ENCODE assay signal across 22 cellular contexts in the genomic region with DNA sequence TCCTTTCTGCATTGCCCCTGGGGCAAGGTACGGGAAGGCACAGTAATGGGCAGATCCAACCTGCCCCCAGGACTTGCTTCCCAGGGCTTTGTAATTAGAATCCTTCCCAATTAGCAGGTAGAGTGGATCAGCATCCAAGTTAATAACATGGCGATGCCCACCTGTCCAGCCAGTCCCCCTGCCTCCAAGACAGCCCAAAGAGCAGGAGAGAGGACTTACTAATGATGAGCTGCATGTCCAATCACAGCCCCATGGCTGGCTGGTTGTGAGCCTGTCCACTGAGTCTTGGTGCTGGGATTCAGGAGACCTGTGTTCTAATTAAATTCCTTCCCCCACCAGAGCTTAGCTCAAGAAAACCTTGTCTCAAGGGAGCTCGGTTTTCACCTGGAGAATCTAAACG. TPM values are rescaled to one million over a fixed set of nuclear protein-coding genes. Genes with fewer than 3 reads are reported as not detected.
DNase-seq lines count a peak whose midpoint lies in the region; ATAC-seq and TF ChIP-seq lines count a peak whose summit lies in the region.
"Had no signal": no experiment of that assay in that cellular context is flagged by ENCODE, and none has a peak within 500 bp of the region (broad histone marks: within the 10 kb centered on the region; RNA-seq: fewer than 3 reads in every experiment).

No MANE protein-coding gene starts in this region.

- no peak overlapping the region for H3K4me3 ChIP-seq in osteoblast (ENCODE audit: insufficient read depth, low read length)
- H3K4me3 ChIP-seq: A549; BLaER1 treated with 17β-estradiol and CSF1 and Interleukin-3, amounts not matched to agents 10 nM and 100 nM had no signal

- TF ChIP-seq CTCF in osteoblast (IDR thresholded peaks at IDR 0.05; ENCODE audit: extremely low read depth, low read depth, low read length), result no peak
- no peak for TF ChIP-seq CTCF in Calu3 (IDR thresholded peaks at IDR 0.05; ENCODE audit: unreplicated experiment)

- H3K27me3 ChIP-seq in osteoblast (ENCODE audit: insufficient read depth, low read length), result peaks cover 19% of the 10 kb centered on the region
- H3K27me3 ChIP-seq: BLaER1 treated with 17β-estradiol and CSF1 and Interleukin-3, amounts not matched to agents 10 nM and 100 nM had no signal

- H3K27ac ChIP-seq in osteoblast (ENCODE audit: low read depth, low read length), result no peak overlapping the region
- H3K27ac ChIP-seq: 22Rv1; A549; BLaER1 treated with 17β-estradiol and CSF1 and Interleukin-3, amounts not matched to agents 10 nM and 100 nM; C4-2B had no signal

- no peaks in the 10 kb centered on the region for H3K9me3 ChIP-seq in osteoblast (ENCODE audit: low read depth, low read length)
- H3K9me3 ChIP-seq: A549; BLaER1 treated with 17β-estradiol and CSF1 and Interleukin-3, amounts not matched to agents 10 nM and 100 nM had no signal

- CTCF ChIA-PET in Calu3 (lab: Charles Lee), result no interaction called here

- H3K9me3 Mint-ChIP-seq in Calu3 (ENCODE audit: low read depth, unreplicated experiment), result no peaks in the 10 kb centered on the region
- H3K9me3 Mint-ChIP-seq: CD4-positive, alpha-beta T cell; CD8-positive, alpha-beta T cell had no signal

- H3K27me3 Mint-ChIP-seq in Calu3 (ENCODE audit: unreplicated experiment), result peaks cover 100% of the 10 kb centered on the region
- H3K27me3 Mint-ChIP-seq: CD4-positive, alpha-beta T cell had no signal

- no peaks in the 10 kb centered on the region for H3K36me3 ChIP-seq in osteoblast (ENCODE audit: insufficient read depth, low read length)
- H3K36me3 ChIP-seq: BLaER1 treated with 17β-estradiol and CSF1 and Interleukin-3, amounts not matched to agents 10 nM and 100 nM had no signal

- peak; percentile 7 for DNase-seq in ELF-1 (ENCODE audit: low read depth, low spot score)
- peak; percentile 14 for DNase-seq in dedifferentiated amniotic fluid mesenchymal stem cell (ENCODE audit: extremely low spot score)
- DNase-seq in osteoblast (ENCODE audit: insufficient read length, low spot score, missing footprints), result peak; percentile 81
- DNase-seq in hepatic stellate cell (ENCODE audit: low spot score), result no peak
- no peak for DNase-seq in Calu3
- DNase-seq: AML-193; Caco-2; CD4-positive, alpha-beta T cell; CD8-positive, alpha-beta T cell; DMS 273 treated with DMSO at 0.1 percent for 48 hours; DMS153; DMS53; DMS79; DND-41; EL; GF-D8 had no signal

- no peak overlapping the region for H2AFZ ChIP-seq in osteoblast (ENCODE audit: low read length)

- no peaks in the 10 kb centered on the region for H3K79me2 ChIP-seq in osteoblast (ENCODE audit: insufficient read depth, low read length)

- H4K20me1 ChIP-seq in osteoblast (ENCODE audit: insufficient read depth, low read length), result no peaks in the 10 kb centered on the region
- H4K20me1 ChIP-seq: BLaER1 treated with 17β-estradiol and CSF1 and Interleukin-3, amounts not matched to agents 10 nM and 100 nM had no signal

- ATAC-seq in GM19035 (IDR thresholded peaks at IDR 0.05; ENCODE audit: unreplicated experiment), result no peak
- ATAC-seq: A549; CD8-positive, alpha-beta T cell had no signal

- intact Hi-C loops in Calu3 (cut with micrococcal nuclease; ENCODE audit: unreplicated experiment), result no loop called here

- no peaks in the 10 kb centered on the region for H3K4me1 Mint-ChIP-seq in Calu3 (ENCODE audit: low read depth, unreplicated experiment)
- H3K4me1 Mint-ChIP-seq: B cell had no signal

- no peak overlapping the region for H3K4me3 Mint-ChIP-seq in Calu3 (ENCODE audit: low read depth, unreplicated experiment)
- H3K4me3 Mint-ChIP-seq: B cell; CD4-positive, alpha-beta T cell; CD8-positive, alpha-beta T cell had no signal

- no peaks in the 10 kb centered on the region for H3K4me1 ChIP-seq in osteoblast (ENCODE audit: insufficient read depth, low read length)
- H3K4me1 ChIP-seq: A549, Caco-2 had no signal

- BruUV-seq in Calu3 (replicated peaks; lab: Mats Ljungman, UMichigan), result no TSS peak

- H3K27ac Mint-ChIP-seq in Calu3 (ENCODE audit: unreplicated experiment), result no peak overlapping the region
- H3K27ac Mint-ChIP-seq: B cell; CD4-positive, alpha-beta T cell; CD8-positive, alpha-beta T cell had no signal

- no peaks in the 10 kb centered on the region for H3K36me3 Mint-ChIP-seq in Calu3 (ENCODE audit: insufficient read depth, unreplicated experiment)
- H3K36me3 Mint-ChIP-seq: CD8-positive, alpha-beta T cell had no signal

- no peak overlapping the region for H3K4me2 ChIP-seq in osteoblast (ENCODE audit: insufficient read depth, low read length)
- H3K4me2 ChIP-seq: A549; BLaER1 treated with 17β-estradiol and CSF1 and Interleukin-3, amounts not matched to agents 10 nM and 100 nM had no signal

RNA-seq across cellular contexts. Expression of a gene that starts 49.0 kb away (rescaled TPM):
- total RNA-seq in osteoblast (1,685 and 1,757 TPM in 2 replicates), Calu3 (2022) (1,787 and 1,941 TPM in 2 replicates)

RNA-seq across cellular contexts. Expression of a gene that starts 53.3 kb away (rescaled TPM):
- total RNA-seq in osteoblast (11.9 and 16.2 TPM in 2 replicates), Calu3 (2022) (26.6 and 30.0 TPM in 2 replicates)

Comparison
In these comparisons a context has a peak if more than half of its experiments do, and no peak if none do; other contexts are left out.
1. DNase-seq: peak in ELF-1 (single experiment), dedifferentiated amniotic fluid mesenchymal stem cell (single experiment) and osteoblast (single experiment); none in hepatic stellate cell (single experiment) and Calu3 (single experiment).